In the genomic region with DNA sequence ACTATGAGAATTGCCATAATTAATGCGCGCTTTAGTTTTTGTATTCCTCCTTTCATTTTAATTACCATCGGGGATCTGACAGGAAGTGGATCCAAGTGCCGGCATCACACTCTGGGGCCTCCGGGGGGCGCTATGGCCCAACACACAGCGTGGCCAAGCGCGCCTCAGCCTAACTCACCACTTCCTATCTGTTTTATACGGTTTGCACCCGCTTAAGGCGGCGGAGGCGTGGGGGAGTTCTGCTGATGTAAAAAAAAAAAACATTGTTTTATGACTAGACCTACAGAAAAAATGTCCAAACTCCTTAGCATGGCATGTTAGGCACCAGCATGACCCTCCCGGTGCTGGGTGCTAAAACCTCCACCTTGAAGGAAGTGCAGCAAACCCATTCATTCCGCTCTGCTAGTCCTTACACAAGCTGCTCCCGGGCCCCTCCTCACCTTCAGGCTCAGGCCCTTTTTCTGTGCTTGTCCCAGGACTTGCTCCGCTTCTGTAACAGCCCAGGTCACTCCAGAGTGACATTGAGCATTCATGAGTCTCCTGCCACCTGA, we compare ENCODE assay signal across 8 cellular contexts. TPM values are rescaled to one million over a fixed set of nuclear protein-coding genes. Genes with fewer than 3 reads are reported as not detected.
DNase-seq lines count a peak whose midpoint lies in the region; ATAC-seq and TF ChIP-seq lines count a peak whose summit lies in the region.

No MANE protein-coding gene starts in this region.

- CTCF ChIA-PET in HCT116 (lab: Charles Lee), result interaction anchor here (1.2 to 1.7 kb wide), 3 partner anchors 54 to 65 kb away, joined by 3 to 6 read pairs (median 5); no protein-coding TSS in a partner anchor

- H3K9me3 ChIP-seq in HCT116 (ENCODE audit: control insufficient read depth in 1 of 2, insufficient read depth in 1 of 2, low read depth in 1 of 2, low read length in 2 of 2), result no peaks in the 10 kb centered on the region

- H3K27me3 ChIP-seq in HCT116 (ENCODE audit: insufficient read depth, low read length), result no peaks in the 10 kb centered on the region

- no peak overlapping the region for H3K27ac ChIP-seq in HCT116 (ENCODE audit: low read depth, low read length)

- peak; percentile 56 for ATAC-seq in HCT116
- ATAC-seq in SK-N-SH treated with all-trans-retinoic acid at 6 μM for 48 hours, result peak; percentile 64
- no peak for ATAC-seq in HG03457 (IDR thresholded peaks at IDR 0.05; ENCODE audit: unreplicated experiment)
- ATAC-seq in GM21515 (IDR thresholded peaks at IDR 0.05; ENCODE audit: unreplicated experiment), result no peak

- peak; percentile 47 to 82 (median 75) for TF ChIP-seq CTCF in HCT116 (IDR thresholded peaks at IDR 0.05 in 2 of 3, conservative IDR thresholded peaks at IDR 0.05 in 1 of 3; ENCODE audit: borderline replicate concordance in 1 of 3, insufficient read depth in 1 of 3, low read depth in 2 of 3, low read length in 2 of 3)

- intact Hi-C loops in HCT116 (cut with micrococcal nuclease), result loop anchor here (2.0 to 5.0 kb wide), 2 partner anchors 55 to 164 kb away; no protein-coding TSS in a partner anchor

- no peaks in the 10 kb centered on the region for H4K20me1 ChIP-seq in HCT116 (ENCODE audit: insufficient read depth)

- peak overlapping the region; percentile 18 for H3K27ac Mint-ChIP-seq in activated naive CD4-positive, alpha-beta T cell treated with anti-CD3 and anti-CD28 coated beads, Interleukin-2, amount 50 U/mL, for 24 hours

- peak overlapping the region; percentile 33 for H3K4me3 Mint-ChIP-seq in activated naive CD4-positive, alpha-beta T cell treated with anti-CD3 and anti-CD28 coated beads, Interleukin-2, amount 50 U/mL, for 24 hours

- BruUV-seq in HCT116 (replicated peaks; lab: Mats Ljungman, UMichigan), result no TSS peak

- TF ChIP-seq POLR2A in HCT116 (IDR thresholded peaks at IDR 0.05; ENCODE audit: borderline replicate concordance, extremely low read depth, insufficient read depth, insufficient read length), result no peak

- H3K4me1 Mint-ChIP-seq in activated naive CD4-positive, alpha-beta T cell treated with anti-CD3 and anti-CD28 coated beads, Interleukin-2, amount 50 U/mL, for 24 hours, result peaks cover 28% of the 10 kb centered on the region

- no peaks in the 10 kb centered on the region for H3K9me3 Mint-ChIP-seq in activated naive CD4-positive, alpha-beta T cell treated with anti-CD3 and anti-CD28 coated beads, Interleukin-2, amount 50 U/mL, for 24 hours

- no peaks in the 10 kb centered on the region for H3K9me2 ChIP-seq in HCT116 (ENCODE audit: insufficient read depth)

- H3K9ac ChIP-seq in HCT116 (ENCODE audit: low read length), result no peak overlapping the region

- DNase-seq in AG20443 (ENCODE audit: low spot score) (peak; percentile 58), HCT116 (ENCODE audit: low read depth, low spot score) (peak; percentile 15), hippocampal formation (lab: John Stamatoyannopoulos, UW) (peak; percentile 6 to 42)
- DNase-seq in stimulated activated CD4-positive, alpha-beta T cell treated with anti-CD3 and anti-CD28 coated beads, Interleukin-15, amount 100 ng/mL, for 48 hours (ENCODE audit: low read depth in 2 of 2), result peak; percentile 56 to 74

- RAD21 ChIA-PET in HCT116 (lab: Charles Lee; ENCODE audit: low non-redundant PET in 1 of 2, low total read pairs in 2 of 2, uncharacterized antibody in 2 of 2, unreplicated experiment in 2 of 2), result interaction anchor here in 1 of 2 experiments (0.6 kb wide), 1 partner anchor 9 kb away, joined by 4 read pairs; no protein-coding TSS in a partner anchor

- H3K36me3 ChIP-seq in HCT116 (ENCODE audit: control insufficient read depth in 1 of 2, insufficient read depth in 2 of 2, low read length in 2 of 2), result no peaks in the 10 kb centered on the region

- H2AFZ ChIP-seq in HCT116 (ENCODE audit: low read depth, low read length, poor library complexity, severe bottlenecking), result peak overlapping the region; percentile 84

- no peak overlapping the region for H3K4me2 ChIP-seq in HCT116 (ENCODE audit: low read length)

- H3K36me3 Mint-ChIP-seq in activated naive CD4-positive, alpha-beta T cell treated with anti-CD3 and anti-CD28 coated beads, Interleukin-2, amount 50 U/mL, for 24 hours, result no peaks in the 10 kb centered on the region

- POLR2A ChIA-PET in HCT116 (lab: Charles Lee), result no interaction called here

- no peaks in the 10 kb centered on the region for H3K79me2 ChIP-seq in HCT116 (ENCODE audit: insufficient read depth, low read length)

- H3K4me3 ChIP-seq in HCT116 (replicated peaks in 1 of 2; ENCODE audit: low read depth in 1 of 2, low read length in 2 of 2), result no peak overlapping the region

- H3K4me1 ChIP-seq in HCT116 (ENCODE audit: control insufficient read depth in 1 of 2, insufficient read depth in 2 of 2, low read length in 2 of 2), result peaks cover 0 to 11% of the 10 kb centered on the region in 2 experiments; a peak in 2 of 4 replicates

- peak; percentile 72 for TF ChIP-seq RAD21 in HCT116 (IDR thresholded peaks at IDR 0.05; ENCODE audit: low read depth)

- peaks cover 3% of the 10 kb centered on the region for H3K27me3 Mint-ChIP-seq in activated naive CD4-positive, alpha-beta T cell treated with anti-CD3 and anti-CD28 coated beads, Interleukin-2, amount 50 U/mL, for 24 hours

TF ChIP-seq in HCT116, 20 proteins besides CTCF, POLR2A, EP300 and RAD21 (continues in another document):
- TF ChIP-seq SIN3A (IDR thresholded peaks at IDR 0.05; ENCODE audit: low read depth), result no peak
- TF ChIP-seq POLR2AphosphoS5 (IDR thresholded peaks at IDR 0.05; ENCODE audit: low read depth, low read length), result no peak
- TF ChIP-seq FOSL1 (IDR thresholded peaks at IDR 0.05; ENCODE audit: low read depth), result no peak
- TF ChIP-seq REST (IDR thresholded peaks at IDR 0.05; ENCODE audit: low read depth), result no peak
- no peak for TF ChIP-seq EZH2 (IDR thresholded peaks at IDR 0.05)

TF ChIP-seq in SK-N-SH treated with all-trans-retinoic acid at 6 μM for 48 hours, 23 proteins besides CTCF, POLR2A, EP300 and RAD21:
- TF ChIP-seq GLIS3 (CRISPR knock-in tag; IDR thresholded peaks at IDR 0.05) (no peak), ZFP3 (CRISPR knock-in tag; IDR thresholded peaks at IDR 0.05) (no peak), SNAI2 (CRISPR knock-in tag; IDR thresholded peaks at IDR 0.05) (no peak), CSRNP3 (CRISPR knock-in tag; IDR thresholded peaks at IDR 0.05) (no peak), ZC3H10 (CRISPR knock-in tag; IDR thresholded peaks at IDR 0.05) (no peak), TCF4 (CRISPR knock-in tag; IDR thresholded peaks at IDR 0.05; ENCODE audit: borderline replicate concordance) (no peak), ZNF565 (CRISPR knock-in tag; conservative IDR thresholded peaks at IDR 0.05; ENCODE audit: low read depth) (no peak), PPARA (CRISPR knock-in tag; IDR thresholded peaks at IDR 0.05; ENCODE audit: borderline replicate concordance) (no peak), ZNF8 (CRISPR knock-in tag; IDR thresholded peaks at IDR 0.05) (no peak)
- TF ChIP-seq, protein P1, sequence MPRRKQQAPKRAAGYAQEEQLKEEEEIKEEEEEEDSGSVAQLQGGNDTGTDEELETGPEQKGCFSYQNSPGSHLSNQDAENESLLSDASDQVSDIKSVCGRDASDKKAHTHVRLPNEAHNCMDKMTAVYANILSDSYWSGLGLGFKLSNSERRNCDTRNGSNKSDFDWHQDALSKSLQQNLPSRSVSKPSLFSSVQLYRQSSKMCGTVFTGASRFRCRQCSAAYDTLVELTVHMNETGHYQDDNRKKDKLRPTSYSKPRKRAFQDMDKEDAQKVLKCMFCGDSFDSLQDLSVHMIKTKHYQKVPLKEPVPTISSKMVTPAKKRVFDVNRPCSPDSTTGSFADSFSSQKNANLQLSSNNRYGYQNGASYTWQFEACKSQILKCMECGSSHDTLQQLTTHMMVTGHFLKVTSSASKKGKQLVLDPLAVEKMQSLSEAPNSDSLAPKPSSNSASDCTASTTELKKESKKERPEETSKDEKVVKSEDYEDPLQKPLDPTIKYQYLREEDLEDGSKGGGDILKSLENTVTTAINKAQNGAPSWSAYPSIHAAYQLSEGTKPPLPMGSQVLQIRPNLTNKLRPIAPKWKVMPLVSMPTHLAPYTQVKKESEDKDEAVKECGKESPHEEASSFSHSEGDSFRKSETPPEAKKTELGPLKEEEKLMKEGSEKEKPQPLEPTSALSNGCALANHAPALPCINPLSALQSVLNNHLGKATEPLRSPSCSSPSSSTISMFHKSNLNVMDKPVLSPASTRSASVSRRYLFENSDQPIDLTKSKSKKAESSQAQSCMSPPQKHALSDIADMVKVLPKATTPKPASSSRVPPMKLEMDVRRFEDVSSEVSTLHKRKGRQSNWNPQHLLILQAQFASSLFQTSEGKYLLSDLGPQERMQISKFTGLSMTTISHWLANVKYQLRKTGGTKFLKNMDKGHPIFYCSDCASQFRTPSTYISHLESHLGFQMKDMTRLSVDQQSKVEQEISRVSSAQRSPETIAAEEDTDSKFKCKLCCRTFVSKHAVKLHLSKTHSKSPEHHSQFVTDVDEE (CRISPR knock-in tag; IDR thresholded peaks at IDR 0.05), result no peak
- TF ChIP-seq, protein P2, sequence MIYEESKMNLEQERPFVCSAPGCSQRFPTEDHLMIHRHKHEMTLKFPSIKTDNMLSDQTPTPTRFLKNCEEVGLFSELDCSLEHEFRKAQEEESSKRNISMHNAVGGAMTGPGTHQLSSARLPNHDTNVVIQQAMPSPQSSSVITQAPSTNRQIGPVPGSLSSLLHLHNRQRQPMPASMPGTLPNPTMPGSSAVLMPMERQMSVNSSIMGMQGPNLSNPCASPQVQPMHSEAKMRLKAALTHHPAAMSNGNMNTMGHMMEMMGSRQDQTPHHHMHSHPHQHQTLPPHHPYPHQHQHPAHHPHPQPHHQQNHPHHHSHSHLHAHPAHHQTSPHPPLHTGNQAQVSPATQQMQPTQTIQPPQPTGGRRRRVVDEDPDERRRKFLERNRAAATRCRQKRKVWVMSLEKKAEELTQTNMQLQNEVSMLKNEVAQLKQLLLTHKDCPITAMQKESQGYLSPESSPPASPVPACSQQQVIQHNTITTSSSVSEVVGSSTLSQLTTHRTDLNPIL (CRISPR knock-in tag; IDR thresholded peaks at IDR 0.05; ENCODE audit: low read depth), result no peak

RNA-seq across cellular contexts. Expression of gene EBF4, which starts 4.5 kb away (rescaled TPM):
- 11.4 TPM for total RNA-seq in HCT116 (2021; ENCODE audit: unreplicated experiment)
- polyA plus RNA-seq in HCT116 (2012), result 7.5 and 9.2 TPM in 2 replicates

RNA-seq across cellular contexts. Expression of gene IDH3B, which starts 24.1 kb away (rescaled TPM):
- 132 TPM for total RNA-seq in HCT116 (2021; ENCODE audit: unreplicated experiment)
- polyA plus RNA-seq in HCT116 (2012), result 174 and 176 TPM in 2 replicates

RNA-seq across cellular contexts. Expression of gene NOP56, which starts 35.7 kb away (rescaled TPM):
- 582 TPM for total RNA-seq in HCT116 (2021; ENCODE audit: unreplicated experiment)
- 328 and 343 TPM in 2 replicates for polyA plus RNA-seq in HCT116 (2012)

Comparison
In these comparisons a context has a peak if more than half of its experiments do, and no peak if none do; other contexts are left out.
1. DNase-seq: peak in every context shown above with its lines; median percentile 65 in stimulated activated CD4-positive, alpha-beta T cell treated with anti-CD3 and anti-CD28 coated beads, Interleukin-15, amount 100 ng/mL, for 48 hours; 58 in AG20443; 24 in hippocampal formation; 15 in HCT116.
2. ATAC-seq: peak in HCT116 (single experiment) and SK-N-SH treated with all-trans-retinoic acid at 6 μM for 48 hours (single experiment); none in HG03457 (single experiment) and GM21515 (single experiment).